ENCODE assay signal across 13 cellular contexts in genomic region chr22:17205432-17205831, GRCh38. TPM values are rescaled to one million over a fixed set of nuclear protein-coding genes. Genes with fewer than 3 reads are reported as not detected.
DNase-seq lines count a peak whose midpoint lies in the region; ATAC-seq and TF ChIP-seq lines count a peak whose summit lies in the region.
"Had no signal": no experiment of that assay in that cellular context is flagged by ENCODE, and none has a peak within 500 bp of the region (broad histone marks: within the 10 kb centered on the region; RNA-seq: fewer than 3 reads in every experiment).

No MANE protein-coding gene starts in this region.

- no peak overlapping the region for H3K4me2 ChIP-seq in Loucy (ENCODE audit: low read depth, low read length, poor library complexity, severe bottlenecking)
- H3K4me2 ChIP-seq: A549 had no signal

- H3K36me3 Mint-ChIP-seq in activated CD4-positive, alpha-beta memory T cell treated with anti-CD3 and anti-CD28 coated beads, Interleukin-2, amount 10 ng/mL, durations not matched to agents 7 days and 5 days (ENCODE audit: low read depth) = peaks cover 6% of the 10 kb centered on the region

- H3K9me3 ChIP-seq in Loucy (ENCODE audit: insufficient read depth, low read depth, low read length) (no peaks in the 10 kb centered on the region), psoas muscle (no peaks in the 10 kb centered on the region)
- H3K9me3 ChIP-seq: A549, MG63 had no signal

- H3K4me1 Mint-ChIP-seq in activated CD4-positive, alpha-beta memory T cell treated with anti-CD3 and anti-CD28 coated beads, Interleukin-2, amount 10 ng/mL, durations not matched to agents 7 days and 5 days = no peaks in the 10 kb centered on the region

- H3K79me2 ChIP-seq in Loucy (ENCODE audit: insufficient read depth, low read length) = no peaks in the 10 kb centered on the region

- CTCF ChIA-PET in activated CD4-positive, alpha-beta memory T cell treated with anti-CD3 and anti-CD28 coated beads, Interleukin-2, amount 10 ng/mL, durations not matched to agents 7 days and 5 days (lab: Charles Lee) = interaction anchor here (0.6 to 2.1 kb wide), 6 partner anchors 8 to 300 kb away, joined by 3 to 14 read pairs (median 4); no protein-coding TSS in a partner anchor

- no peak overlapping the region for H3K4me3 ChIP-seq in Loucy (ENCODE audit: low read length, poor library complexity, severe bottlenecking)
- no peak overlapping the region for H3K4me3 ChIP-seq in psoas muscle
- H3K4me3 ChIP-seq: A549, MG63 had no signal

- H3K27me3 Mint-ChIP-seq in activated CD4-positive, alpha-beta memory T cell treated with anti-CD3 and anti-CD28 coated beads, Interleukin-2, amount 10 ng/mL, durations not matched to agents 7 days and 5 days = no peaks in the 10 kb centered on the region
- H3K27me3 Mint-ChIP-seq: naive thymus-derived CD4-positive, alpha-beta T cell had no signal

- no peaks in the 10 kb centered on the region for H3K9me3 Mint-ChIP-seq in activated CD4-positive, alpha-beta memory T cell treated with anti-CD3 and anti-CD28 coated beads, Interleukin-2, amount 10 ng/mL, durations not matched to agents 7 days and 5 days
- H3K9me3 Mint-ChIP-seq: activated T-helper 1 cell treated with anti-CD3 and anti-CD28 coated beads, Interleukin-12 subunit alpha, Interleukin-12 subunit beta, Interleukin-2, Interleukin-4 antibody, amounts not matched to agents 30 ng/mL and 10 ng/mL and 1 ng/mL, durations not matched to agents 14 hours and 24 hours and 36 hours; naive thymus-derived CD4-positive, alpha-beta T cell had no signal

- 41 to 49% (median 45%) methylated on average over 7 of the region's 7 CpGs for WGBS in psoas muscle, 3 donors

- no peaks in the 10 kb centered on the region for H3K4me1 ChIP-seq in Loucy (ENCODE audit: insufficient read depth, low read length, poor library complexity, severe bottlenecking)
- no peaks in the 10 kb centered on the region for H3K4me1 ChIP-seq in psoas muscle
- H3K4me1 ChIP-seq: A549 had no signal

- H3K9me2 ChIP-seq in Loucy (replicated peaks; ENCODE audit: low read depth, low read length) = no peaks in the 10 kb centered on the region

- ATAC-seq in psoas muscle (peak; percentile 45 to 75 (median 58)), HG03442 (IDR thresholded peaks at IDR 0.05; ENCODE audit: unreplicated experiment) (no peak)
- ATAC-seq: A549; naive thymus-derived CD4-positive, alpha-beta T cell had no signal

- intact Hi-C loops in psoas muscle (cut with DNase I) = no loop called here

- H3K27ac ChIP-seq in psoas muscle = no peak overlapping the region
- H3K27ac ChIP-seq: A549 had no signal

- peaks cover 20% of the 10 kb centered on the region; the same call in 1 of the 2 replicates for H3K36me3 ChIP-seq in Loucy (ENCODE audit: insufficient read depth, low read length)
- H3K36me3 ChIP-seq in psoas muscle (ENCODE audit: insufficient read depth in 1 of 2, low read depth in 1 of 2) = no peaks in the 10 kb centered on the region
- H3K36me3 ChIP-seq: MG63 had no signal

- DNase-seq in NCI-H1417 (lab: John Stamatoyannopoulos, UW) (peak; percentile 15 to 69 (median 56)), NCI-H1417 treated with DMSO at 0.1 percent for 48 hours (lab: John Stamatoyannopoulos, UW) (no peak), RKO (ENCODE audit: low spot score) (peak; percentile 10), psoas muscle (peak in 1 of 2 donors; percentile 23)
- DNase-seq in stimulated activated CD4-positive, alpha-beta T cell treated with anti-CD3 and anti-CD28 coated beads, Interleukin-2, amount 100 ng/mL, for 24 hours = no peak
- DNase-seq in activated CD4-positive, alpha-beta memory T cell treated with anti-CD3 and anti-CD28 coated beads, Interleukin-2, amount 10 ng/mL, durations not matched to agents 7 days and 5 days = no peak
- DNase-seq: GDM1; MG63; naive thymus-derived CD4-positive, alpha-beta T cell had no signal

- H3K27me3 ChIP-seq in Loucy (ENCODE audit: insufficient read depth, low read length, poor library complexity, severe bottlenecking) (no peaks in the 10 kb centered on the region), psoas muscle (ENCODE audit: insufficient read depth in 3 of 3, low read length in 2 of 3) (no peaks in the 10 kb centered on the region)
- H3K27me3 ChIP-seq: MG63 had no signal

- peak; percentile 47 for TF ChIP-seq CTCF in Loucy (conservative IDR thresholded peaks at IDR 0.05; ENCODE audit: low read length)
- TF ChIP-seq CTCF in psoas muscle (IDR thresholded peaks at IDR 0.05) = no peak

- no peaks in the 10 kb centered on the region for H3F3A ChIP-seq in Loucy (ENCODE audit: low read depth)

- H2AFZ ChIP-seq in Loucy (ENCODE audit: low read length) = no peak overlapping the region

- H4K20me1 ChIP-seq in Loucy (ENCODE audit: insufficient read depth, low read length, poor library complexity, severe bottlenecking) = no peaks in the 10 kb centered on the region

- no peak overlapping the region for H3K27ac Mint-ChIP-seq in activated CD4-positive, alpha-beta memory T cell treated with anti-CD3 and anti-CD28 coated beads, Interleukin-2, amount 10 ng/mL, durations not matched to agents 7 days and 5 days
- H3K27ac Mint-ChIP-seq: activated T-helper 1 cell treated with anti-CD3 and anti-CD28 coated beads, Interleukin-12 subunit alpha, Interleukin-12 subunit beta, Interleukin-2, Interleukin-4 antibody, amounts not matched to agents 30 ng/mL and 10 ng/mL and 1 ng/mL, durations not matched to agents 14 hours and 24 hours and 36 hours had no signal

- no peak overlapping the region for H3K4me3 Mint-ChIP-seq in activated CD4-positive, alpha-beta memory T cell treated with anti-CD3 and anti-CD28 coated beads, Interleukin-2, amount 10 ng/mL, durations not matched to agents 7 days and 5 days
- H3K4me3 Mint-ChIP-seq: activated T-helper 1 cell treated with anti-CD3 and anti-CD28 coated beads, Interleukin-12 subunit alpha, Interleukin-12 subunit beta, Interleukin-2, Interleukin-4 antibody, amounts not matched to agents 30 ng/mL and 10 ng/mL and 1 ng/mL, durations not matched to agents 14 hours and 24 hours and 36 hours; naive thymus-derived CD4-positive, alpha-beta T cell had no signal

- H3K9ac ChIP-seq in Loucy (ENCODE audit: low read depth, low read length, poor library complexity, severe bottlenecking) = no peak overlapping the region

- POLR2A ChIA-PET in activated CD4-positive, alpha-beta memory T cell treated with anti-CD3 and anti-CD28 coated beads, Interleukin-2, amount 10 ng/mL, durations not matched to agents 7 days and 5 days (lab: Charles Lee) = interaction anchor here (0.6 to 1.0 kb wide), 2 partner anchors 14 to 116 kb away, joined by 3 read pairs; partner anchors contain the start of gene ADA2

RNA-seq across cellular contexts. Expression of gene ADA2, which starts 13.8 kb away (rescaled TPM):
- 1 to 10 TPM; 3.1 to 7.6 (median 6.1) TPM for total RNA-seq in psoas muscle
- polyA plus RNA-seq in psoas muscle = 1 to 10 TPM; 1.8 to 2.6 (median 2.1) TPM
- 10 to 100 TPM; 47.1 to 50.0 TPM for total RNA-seq in activated CD4-positive, alpha-beta memory T cell treated with anti-CD3 and anti-CD28 coated beads, Interleukin-2, amount 10 ng/mL, durations not matched to agents 7 days and 5 days

RNA-seq across cellular contexts. Expression of gene HDHD5, which starts 46.4 kb away (rescaled TPM):
- total RNA-seq in psoas muscle = 10 to 100 TPM; 24.6 to 46.7 (median 28.9) TPM
- polyA plus RNA-seq in psoas muscle = 10 to 100 TPM; 33.9 to 68.3 (median 37.4) TPM
- 10 to 100 TPM; 27.1 TPM for total RNA-seq in activated CD4-positive, alpha-beta memory T cell treated with anti-CD3 and anti-CD28 coated beads, Interleukin-2, amount 10 ng/mL, durations not matched to agents 7 days and 5 days

Comparison
In these comparisons a context has a peak if more than half of its experiments do, and no peak if none do; other contexts are left out.
1. DNase-seq: peak in NCI-H1417 (3 of 3) and RKO (single experiment); none in NCI-H1417 treated with DMSO at 0.1 percent for 48 hours (single experiment), stimulated activated CD4-positive, alpha-beta T cell treated with anti-CD3 and anti-CD28 coated beads, Interleukin-2, amount 100 ng/mL, for 24 hours (0 of 2) and activated CD4-positive, alpha-beta memory T cell treated with anti-CD3 and anti-CD28 coated beads, Interleukin-2, amount 10 ng/mL, durations not matched to agents 7 days and 5 days (single experiment).
2. RNA of gene ADA2, which starts 13.8 kb away (total RNA-seq): 47.1 to 50.0 TPM in activated CD4-positive, alpha-beta memory T cell treated with anti-CD3 and anti-CD28 coated beads, Interleukin-2, amount 10 ng/mL, durations not matched to agents 7 days and 5 days; 3.1 to 7.6 TPM in psoas muscle; every median in the first group is over 4 times any median in the second.